Comparison of ENCODE assay signal across 17 cellular contexts in genomic region chr3:127182848-127183714, GRCh38. TPM values are rescaled to one million over a fixed set of nuclear protein-coding genes. Genes with fewer than 3 reads are reported as not detected.
DNase-seq lines count a peak whose midpoint lies in the region; ATAC-seq and TF ChIP-seq lines count a peak whose summit lies in the region.
"Had no signal": no experiment of that assay in that cellular context is flagged by ENCODE, and none has a peak within 500 bp of the region (broad histone marks: within the 10 kb centered on the region; RNA-seq: fewer than 3 reads in every experiment).

No MANE protein-coding gene starts in this region.

- no peaks in the 10 kb centered on the region for H4K20me1 ChIP-seq in neural progenitor cell (ENCODE audit: low read depth)

- H3K36me3 Mint-ChIP-seq in neural progenitor cell, result no peaks in the 10 kb centered on the region
- H3K36me3 Mint-ChIP-seq: activated naive CD8-positive, alpha-beta T cell treated with anti-CD3 and anti-CD28 coated beads, Interleukin-2, amount 10 ng/mL, durations not matched to agents 7 days and 5 days had no signal

- H3K79me2 ChIP-seq in neural progenitor cell (ENCODE audit: low read depth), result no peaks in the 10 kb centered on the region

- no peaks in the 10 kb centered on the region for H3K4me1 ChIP-seq in colonic mucosa
- H3K4me1 ChIP-seq in neural progenitor cell, result peaks cover 12% of the 10 kb centered on the region
- H3K4me1 ChIP-seq in left lung, result no peaks in the 10 kb centered on the region

- no peak overlapping the region for H3K4me3 Mint-ChIP-seq in neural progenitor cell
- H3K4me3 Mint-ChIP-seq: activated naive CD8-positive, alpha-beta T cell treated with anti-CD3 and anti-CD28 coated beads, Interleukin-2, amount 10 ng/mL, durations not matched to agents 7 days and 5 days; effector memory CD8-positive, alpha-beta T cell; nephron; T-helper 17 cell had no signal

- no peak overlapping the region for H3K27ac ChIP-seq in colonic mucosa
- H3K27ac ChIP-seq in neural progenitor cell, result no peak overlapping the region
- no peak overlapping the region for H3K27ac ChIP-seq in left lung
- H3K27ac ChIP-seq: cardiac muscle cell had no signal

- peak; percentile 88 for DNase-seq in ELF-1 (ENCODE audit: low read depth, low spot score)
- DNase-seq in NCI-H1092 (lab: John Stamatoyannopoulos, UW), result peak; percentile 82
- DNase-seq in colonic mucosa, result peak; percentile 13
- peak; percentile 39 for DNase-seq in neural progenitor cell (ENCODE audit: low spot score)
- DNase-seq in NCI-H226, result no peak
- DNase-seq in T1000 (lab: John Stamatoyannopoulos, UW), result no peak
- no peak for DNase-seq in left lung
- DNase-seq: activated naive CD8-positive, alpha-beta T cell treated with anti-CD3 and anti-CD28 coated beads, Interleukin-2, amount 10 ng/mL, durations not matched to agents 7 days and 5 days; DMS79; effector memory CD8-positive, alpha-beta T cell; Kasumi-1; NCI-H1694; T-helper 17 cell had no signal

- H3K27me3 ChIP-seq in colonic mucosa, result no peaks in the 10 kb centered on the region
- H3K27me3 ChIP-seq in neural progenitor cell, result no peaks in the 10 kb centered on the region
- H3K27me3 ChIP-seq in left lung, result no peaks in the 10 kb centered on the region
- H3K27me3 ChIP-seq: cardiac muscle cell had no signal

- H3K9ac ChIP-seq in colonic mucosa (ENCODE audit: low read depth in 2 of 2, low read length in 2 of 2) (no peak overlapping the region), neural progenitor cell (no peak overlapping the region)

- peaks cover 10% of the 10 kb centered on the region for H3K4me1 Mint-ChIP-seq in neural progenitor cell
- H3K4me1 Mint-ChIP-seq: activated naive CD8-positive, alpha-beta T cell treated with anti-CD3 and anti-CD28 coated beads, Interleukin-2, amount 10 ng/mL, durations not matched to agents 7 days and 5 days; nephron; T-helper 17 cell had no signal

- H3K27ac Mint-ChIP-seq in neural progenitor cell, result no peak overlapping the region
- H3K27ac Mint-ChIP-seq: activated naive CD8-positive, alpha-beta T cell treated with anti-CD3 and anti-CD28 coated beads, Interleukin-2, amount 10 ng/mL, durations not matched to agents 7 days and 5 days; effector memory CD8-positive, alpha-beta T cell; nephron; T-helper 17 cell had no signal

- H3K4me2 ChIP-seq in neural progenitor cell, result peak overlapping the region; percentile 31

- H3F3A ChIP-seq in neural progenitor cell (ENCODE audit: low read depth), result no peaks in the 10 kb centered on the region

- peaks cover 11% of the 10 kb centered on the region for H3K9me3 Mint-ChIP-seq in neural progenitor cell
- H3K9me3 Mint-ChIP-seq: effector memory CD8-positive, alpha-beta T cell had no signal

- intact Hi-C loops in colonic mucosa (cut with DNase I), result no loop called here
- intact Hi-C loops in left lung (cut with DNase I), result no loop called here

- H3K9me3 ChIP-seq in colonic mucosa (no peaks in the 10 kb centered on the region), neural progenitor cell (ENCODE audit: low read depth) (no peaks in the 10 kb centered on the region), left lung (no peaks in the 10 kb centered on the region)

- no peak overlapping the region for H2AFZ ChIP-seq in neural progenitor cell (replicated peaks)

- no peaks in the 10 kb centered on the region for H3K36me3 ChIP-seq in colonic mucosa
- no peaks in the 10 kb centered on the region for H3K36me3 ChIP-seq in neural progenitor cell
- H3K36me3 ChIP-seq in left lung, result no peaks in the 10 kb centered on the region
- H3K36me3 ChIP-seq: cardiac muscle cell had no signal

- TF ChIP-seq CTCF in colonic mucosa (IDR thresholded peaks at IDR 0.05), result no peak
- TF ChIP-seq CTCF in neural progenitor cell (IDR thresholded peaks at IDR 0.05), result no peak
- TF ChIP-seq CTCF in left lung (IDR thresholded peaks at IDR 0.05), result no peak

- no peaks in the 10 kb centered on the region for H3K27me3 Mint-ChIP-seq in neural progenitor cell (ENCODE audit: insufficient read depth, low read depth)
- H3K27me3 Mint-ChIP-seq: activated naive CD8-positive, alpha-beta T cell treated with anti-CD3 and anti-CD28 coated beads, Interleukin-2, amount 10 ng/mL, durations not matched to agents 7 days and 5 days had no signal

- no peak for ATAC-seq in left lung
- ATAC-seq: effector memory CD8-positive, alpha-beta T cell; T-helper 17 cell had no signal

- H3K4me3 ChIP-seq in colonic mucosa, result no peak overlapping the region
- H3K4me3 ChIP-seq in neural progenitor cell, result no peak overlapping the region
- H3K4me3 ChIP-seq in left lung, result no peak overlapping the region
- H3K4me3 ChIP-seq: cardiac muscle cell had no signal

RNA-seq across cellular contexts. Expression of gene PRR23E, which starts 9.8 kb away (rescaled TPM):
- not detected for total RNA-seq in colonic mucosa
- total RNA-seq in neural progenitor cell (ENCODE audit: low replicate concordance), result not detected in 2 replicates
- total RNA-seq in left lung, result not detected
- total RNA-seq: activated naive CD8-positive, alpha-beta T cell treated with anti-CD3 and anti-CD28 coated beads, Interleukin-2, amount 10 ng/mL, durations not matched to agents 7 days and 5 days; cardiac muscle cell; liver; renal cortical epithelial cell; T-helper 17 cell had no signal

Comparison
In these comparisons a context has a peak if more than half of its experiments do, and no peak if none do; other contexts are left out.
1. DNase-seq: peak in ELF-1 (single experiment), NCI-H1092 (single experiment), colonic mucosa (single experiment) and neural progenitor cell (single experiment); none in NCI-H226 (single experiment), T1000 (single experiment) and left lung (0 of 2).